In the genomic region with DNA sequence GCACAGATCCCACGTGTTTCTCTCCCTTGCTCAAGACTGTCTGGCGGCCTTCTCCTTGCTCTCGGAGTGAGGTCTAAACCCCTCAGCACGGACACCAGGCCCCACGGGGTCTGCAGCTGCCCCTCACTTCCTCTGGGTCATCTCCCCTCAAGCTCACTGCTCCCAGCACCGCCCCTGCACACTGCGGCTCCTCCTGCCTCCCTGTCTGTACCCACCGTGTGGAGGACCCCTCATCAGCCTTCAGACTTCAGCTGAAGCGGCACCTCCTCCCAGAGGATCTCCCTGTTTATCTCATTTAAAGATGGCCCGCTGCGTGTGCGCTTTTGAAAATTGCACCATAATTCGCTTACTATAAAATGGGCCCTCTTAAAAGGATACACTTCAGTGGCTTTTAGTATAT, we compare ENCODE assay signal across 1 cellular context.
TF ChIP-seq lines count a peak whose summit lies in the region.

No MANE protein-coding gene starts in this region.

TF ChIP-seq in H1, 55 proteins besides CTCF, POLR2A, EP300 and RAD21:
- TF ChIP-seq KDM5A (IDR thresholded peaks at IDR 0.05; ENCODE audit: low read length), result no peak
- no peak for TF ChIP-seq ASH2L (IDR thresholded peaks at IDR 0.05; ENCODE audit: low read length)
- no peak for TF ChIP-seq SUZ12 (IDR thresholded peaks at IDR 0.05; ENCODE audit: low read length)
- TF ChIP-seq SP2 (IDR thresholded peaks at IDR 0.05; ENCODE audit: low read length), result no peak
- TF ChIP-seq CHD1 (IDR thresholded peaks at IDR 0.05; ENCODE audit: low read depth, low read length), result no peak
- TF ChIP-seq SAP30 (IDR thresholded peaks at IDR 0.05; ENCODE audit: insufficient read depth, insufficient replicate concordance, low read length), result no peak
- no peak for TF ChIP-seq KDM4A (IDR thresholded peaks at IDR 0.05; ENCODE audit: low read depth, low read length, severe bottlenecking)
- TF ChIP-seq GABPA (IDR thresholded peaks at IDR 0.05; ENCODE audit: borderline replicate concordance, insufficient read depth, low read length), result no peak
- TF ChIP-seq CREB1 (IDR thresholded peaks at IDR 0.05), result no peak
- TF ChIP-seq TAF7 (optimal IDR thresholded peaks at IDR 0.05; ENCODE audit: borderline replicate concordance, low read depth, low read length), result no peak
- no peak for TF ChIP-seq BACH1 (IDR thresholded peaks at IDR 0.05; ENCODE audit: low read length)
- no peak for TF ChIP-seq EGR1 (IDR thresholded peaks at IDR 0.05; ENCODE audit: borderline replicate concordance, low read depth, low read length)
- no peak for TF ChIP-seq ZNF274 (IDR thresholded peaks at IDR 0.05; ENCODE audit: borderline replicate concordance, extremely low read depth, low read length)
- TF ChIP-seq, protein P1, sequence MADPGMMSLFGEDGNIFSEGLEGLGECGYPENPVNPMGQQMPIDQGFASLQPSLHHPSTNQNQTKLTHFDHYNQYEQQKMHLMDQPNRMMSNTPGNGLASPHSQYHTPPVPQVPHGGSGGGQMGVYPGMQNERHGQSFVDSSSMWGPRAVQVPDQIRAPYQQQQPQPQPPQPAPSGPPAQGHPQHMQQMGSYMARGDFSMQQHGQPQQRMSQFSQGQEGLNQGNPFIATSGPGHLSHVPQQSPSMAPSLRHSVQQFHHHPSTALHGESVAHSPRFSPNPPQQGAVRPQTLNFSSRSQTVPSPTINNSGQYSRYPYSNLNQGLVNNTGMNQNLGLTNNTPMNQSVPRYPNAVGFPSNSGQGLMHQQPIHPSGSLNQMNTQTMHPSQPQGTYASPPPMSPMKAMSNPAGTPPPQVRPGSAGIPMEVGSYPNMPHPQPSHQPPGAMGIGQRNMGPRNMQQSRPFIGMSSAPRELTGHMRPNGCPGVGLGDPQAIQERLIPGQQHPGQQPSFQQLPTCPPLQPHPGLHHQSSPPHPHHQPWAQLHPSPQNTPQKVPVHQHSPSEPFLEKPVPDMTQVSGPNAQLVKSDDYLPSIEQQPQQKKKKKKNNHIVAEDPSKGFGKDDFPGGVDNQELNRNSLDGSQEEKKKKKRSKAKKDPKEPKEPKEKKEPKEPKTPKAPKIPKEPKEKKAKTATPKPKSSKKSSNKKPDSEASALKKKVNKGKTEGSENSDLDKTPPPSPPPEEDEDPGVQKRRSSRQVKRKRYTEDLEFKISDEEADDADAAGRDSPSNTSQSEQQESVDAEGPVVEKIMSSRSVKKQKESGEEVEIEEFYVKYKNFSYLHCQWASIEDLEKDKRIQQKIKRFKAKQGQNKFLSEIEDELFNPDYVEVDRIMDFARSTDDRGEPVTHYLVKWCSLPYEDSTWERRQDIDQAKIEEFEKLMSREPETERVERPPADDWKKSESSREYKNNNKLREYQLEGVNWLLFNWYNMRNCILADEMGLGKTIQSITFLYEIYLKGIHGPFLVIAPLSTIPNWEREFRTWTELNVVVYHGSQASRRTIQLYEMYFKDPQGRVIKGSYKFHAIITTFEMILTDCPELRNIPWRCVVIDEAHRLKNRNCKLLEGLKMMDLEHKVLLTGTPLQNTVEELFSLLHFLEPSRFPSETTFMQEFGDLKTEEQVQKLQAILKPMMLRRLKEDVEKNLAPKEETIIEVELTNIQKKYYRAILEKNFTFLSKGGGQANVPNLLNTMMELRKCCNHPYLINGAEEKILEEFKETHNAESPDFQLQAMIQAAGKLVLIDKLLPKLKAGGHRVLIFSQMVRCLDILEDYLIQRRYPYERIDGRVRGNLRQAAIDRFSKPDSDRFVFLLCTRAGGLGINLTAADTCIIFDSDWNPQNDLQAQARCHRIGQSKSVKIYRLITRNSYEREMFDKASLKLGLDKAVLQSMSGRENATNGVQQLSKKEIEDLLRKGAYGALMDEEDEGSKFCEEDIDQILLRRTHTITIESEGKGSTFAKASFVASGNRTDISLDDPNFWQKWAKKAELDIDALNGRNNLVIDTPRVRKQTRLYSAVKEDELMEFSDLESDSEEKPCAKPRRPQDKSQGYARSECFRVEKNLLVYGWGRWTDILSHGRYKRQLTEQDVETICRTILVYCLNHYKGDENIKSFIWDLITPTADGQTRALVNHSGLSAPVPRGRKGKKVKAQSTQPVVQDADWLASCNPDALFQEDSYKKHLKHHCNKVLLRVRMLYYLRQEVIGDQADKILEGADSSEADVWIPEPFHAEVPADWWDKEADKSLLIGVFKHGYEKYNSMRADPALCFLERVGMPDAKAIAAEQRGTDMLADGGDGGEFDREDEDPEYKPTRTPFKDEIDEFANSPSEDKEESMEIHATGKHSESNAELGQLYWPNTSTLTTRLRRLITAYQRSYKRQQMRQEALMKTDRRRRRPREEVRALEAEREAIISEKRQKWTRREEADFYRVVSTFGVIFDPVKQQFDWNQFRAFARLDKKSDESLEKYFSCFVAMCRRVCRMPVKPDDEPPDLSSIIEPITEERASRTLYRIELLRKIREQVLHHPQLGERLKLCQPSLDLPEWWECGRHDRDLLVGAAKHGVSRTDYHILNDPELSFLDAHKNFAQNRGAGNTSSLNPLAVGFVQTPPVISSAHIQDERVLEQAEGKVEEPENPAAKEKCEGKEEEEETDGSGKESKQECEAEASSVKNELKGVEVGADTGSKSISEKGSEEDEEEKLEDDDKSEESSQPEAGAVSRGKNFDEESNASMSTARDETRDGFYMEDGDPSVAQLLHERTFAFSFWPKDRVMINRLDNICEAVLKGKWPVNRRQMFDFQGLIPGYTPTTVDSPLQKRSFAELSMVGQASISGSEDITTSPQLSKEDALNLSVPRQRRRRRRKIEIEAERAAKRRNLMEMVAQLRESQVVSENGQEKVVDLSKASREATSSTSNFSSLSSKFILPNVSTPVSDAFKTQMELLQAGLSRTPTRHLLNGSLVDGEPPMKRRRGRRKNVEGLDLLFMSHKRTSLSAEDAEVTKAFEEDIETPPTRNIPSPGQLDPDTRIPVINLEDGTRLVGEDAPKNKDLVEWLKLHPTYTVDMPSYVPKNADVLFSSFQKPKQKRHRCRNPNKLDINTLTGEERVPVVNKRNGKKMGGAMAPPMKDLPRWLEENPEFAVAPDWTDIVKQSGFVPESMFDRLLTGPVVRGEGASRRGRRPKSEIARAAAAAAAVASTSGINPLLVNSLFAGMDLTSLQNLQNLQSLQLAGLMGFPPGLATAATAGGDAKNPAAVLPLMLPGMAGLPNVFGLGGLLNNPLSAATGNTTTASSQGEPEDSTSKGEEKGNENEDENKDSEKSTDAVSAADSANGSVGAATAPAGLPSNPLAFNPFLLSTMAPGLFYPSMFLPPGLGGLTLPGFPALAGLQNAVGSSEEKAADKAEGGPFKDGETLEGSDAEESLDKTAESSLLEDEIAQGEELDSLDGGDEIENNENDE (IDR thresholded peaks at IDR 0.05; ENCODE audit: insufficient replicate concordance, low read length), result no peak
- TF ChIP-seq PHF8 (conservative IDR thresholded peaks at IDR 0.05; ENCODE audit: low read depth, low read length), result no peak
